ENCODE assay signal across 25 cellular contexts in genomic region chr10:67222929-67223328, GRCh38.
"Had no signal": no experiment of that assay in that cellular context is flagged by ENCODE, and none has a peak within 500 bp of the region (broad histone marks: within the 10 kb centered on the region; RNA-seq: fewer than 3 reads in every experiment).

No MANE protein-coding gene starts in this region.

- H3K27ac ChIP-seq: colonic mucosa, epithelial cell of prostate, esophagus squamous epithelium, gastroesophageal sphincter, hepatocyte, lower lobe of right lung had no signal

- H3K4me1 ChIP-seq: colonic mucosa, esophagus squamous epithelium, lower lobe of right lung had no signal

- DNase-seq: colonic mucosa; cortex of kidney; effector CD8-positive, alpha-beta T cell; effector memory CD8-positive, alpha-beta T cell; endodermal cell; erythroblast; esophagus squamous epithelium; foreskin fibroblast; foreskin melanocyte; heart left ventricle; hypothalamus; immature natural killer cell; islet precursor cell; kidney; kidney glomerular epithelial cell; left colon; left ventricle myocardium inferior; lower lobe of right lung; mesenchymal stem cell; mucosa of descending colon; naive B cell had no signal

- H3K4me2 ChIP-seq: hepatocyte had no signal

- ATAC-seq: effector memory CD8-positive, alpha-beta T cell; esophagus mucosa; gastroesophageal sphincter; left colon; lower lobe of right lung; mucosa of descending colon had no signal

- H3K27me3 ChIP-seq: colonic mucosa, esophagus squamous epithelium, gastroesophageal sphincter, heart left ventricle, hepatocyte had no signal

- H3K4me3 ChIP-seq: colonic mucosa, esophagus squamous epithelium, gastroesophageal sphincter, heart left ventricle, hepatocyte, lower lobe of right lung, mucosa of descending colon had no signal

- H3K9me3 ChIP-seq: colonic mucosa, esophagus squamous epithelium, gastroesophageal sphincter, heart left ventricle, left ventricle myocardium inferior, lower lobe of right lung, mucosa of descending colon had no signal

- H3K36me3 ChIP-seq: colonic mucosa, esophagus squamous epithelium, gastroesophageal sphincter, heart left ventricle, left ventricle myocardium inferior, lower lobe of right lung had no signal
